In the genomic region with DNA sequence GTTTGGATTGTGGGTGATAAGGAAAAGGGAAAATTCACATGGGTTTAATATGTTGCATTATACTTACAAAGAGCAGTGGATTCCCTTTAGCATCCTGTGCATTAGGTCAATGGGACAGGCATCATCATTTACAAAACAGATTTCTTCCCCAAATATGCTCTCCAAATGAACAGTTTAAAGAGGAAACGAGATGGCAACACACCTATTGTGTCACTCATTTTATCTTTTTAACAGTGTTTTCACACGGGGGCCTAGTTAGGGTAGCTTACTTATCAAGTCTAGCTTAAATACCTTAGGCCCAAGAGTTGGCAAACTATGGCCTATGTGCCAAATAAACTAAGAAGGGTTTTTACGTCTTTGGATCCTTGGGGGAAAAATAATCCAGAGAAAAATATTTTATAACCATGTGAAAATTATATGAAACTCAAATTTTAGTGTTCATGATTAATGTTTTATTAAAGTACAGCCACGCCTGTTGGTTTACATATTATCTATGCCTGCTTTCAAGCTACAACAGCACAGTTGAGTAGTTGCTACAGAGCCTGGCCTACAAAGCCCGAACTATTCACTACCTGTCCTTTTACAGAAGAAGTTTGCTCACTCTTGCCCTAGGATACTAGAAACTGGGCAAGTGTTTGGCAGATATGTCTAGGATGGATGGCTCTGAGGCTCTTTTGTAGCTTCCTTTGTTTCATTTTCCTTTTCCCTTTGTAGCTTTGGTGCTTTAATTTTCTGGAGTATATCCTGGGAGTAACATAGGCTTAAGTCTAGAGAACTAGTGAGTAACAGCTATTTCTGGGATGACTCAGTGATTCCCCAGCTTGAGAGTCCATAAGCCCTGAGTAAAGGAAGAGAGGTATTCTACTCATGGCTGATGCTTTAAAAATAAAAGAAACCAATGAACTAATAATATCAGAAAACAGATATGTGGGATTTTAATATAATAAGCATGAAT, we compare ENCODE assay signal across 10 cellular contexts. TPM values are rescaled to one million over a fixed set of nuclear protein-coding genes. Genes with fewer than 3 reads are reported as not detected.
A peak's percentile ranks its signal among the peaks of the same experiment; 100 is the strongest.
DNase-seq lines count a peak whose midpoint lies in the region; ATAC-seq, FAIRE-seq and TF ChIP-seq lines count a peak whose summit lies in the region.
"Had no signal": no experiment of that assay in that cellular context is flagged by ENCODE, and none has a peak within 500 bp of the region (broad histone marks: within the 10 kb centered on the region; RNA-seq: fewer than 3 reads in every experiment).

No MANE protein-coding gene starts in this region.

- H3K4me1 Mint-ChIP-seq in effector memory CD8-positive, alpha-beta T cell (ENCODE audit: low read depth in 2 of 2): peaks cover 11 to 23% of the 10 kb centered on the region in 2 donors

- SMC1A ChIA-PET in GM12878 (lab: Charles Lee; ENCODE audit: uncharacterized antibody, unreplicated experiment): interaction anchor here (0.7 to 2.2 kb wide), 8 partner anchors 8 to 51 kb away, joined by 3 to 10 read pairs (median 4); no protein-coding TSS in a partner anchor

- no peak for TF ChIP-seq CTCF in HL-60 (IDR thresholded peaks at IDR 0.05; ENCODE audit: insufficient read depth, low read length)
- no peak for TF ChIP-seq CTCF in GM12878 (IDR thresholded peaks at IDR 0.05 in 2 of 3, conservative IDR thresholded peaks at IDR 0.05 in 1 of 3; ENCODE audit: control insufficient read depth in 2 of 3, extremely low read depth in 1 of 3, insufficient read depth in 1 of 3, low read depth in 3 of 3, low read length in 3 of 3)

- H3K4me3 ChIP-seq in HL-60 (replicated peaks; ENCODE audit: insufficient read depth, low read length) (no peak overlapping the region), GM12878 (no peak overlapping the region)

- no TSS peak for BruUV-seq in GM12878 (replicated peaks; lab: Mats Ljungman, UMichigan)

- H3K4me2 ChIP-seq in GM12878 (ENCODE audit: control insufficient read depth, insufficient read depth): no peak overlapping the region

- H4K20me1 ChIP-seq in GM12878 (ENCODE audit: control insufficient read depth, insufficient read depth): no peaks in the 10 kb centered on the region; the same call in 1 of the 2 replicates

- H3K27ac Mint-ChIP-seq in effector memory CD8-positive, alpha-beta T cell: peak overlapping the region in 1 of 2 donors; percentile 17

- no peak for TF ChIP-seq POLR2A in GM12878 (IDR thresholded peaks at IDR 0.05; ENCODE audit: low read depth, low read length)

- FAIRE-seq in GM12878 (lab: Jason Lieb, UNC): no peak

- H3K4me3 Mint-ChIP-seq in effector memory CD8-positive, alpha-beta T cell: no peak overlapping the region

- RAD21 ChIA-PET in GM12878 (lab: Charles Lee; ENCODE audit: unreplicated experiment): interaction anchor here (1.8 kb wide), 1 partner anchor 8 kb away, joined by 4 read pairs; no protein-coding TSS in a partner anchor

- no peak for TF ChIP-seq EP300 in GM12878 (IDR thresholded peaks at IDR 0.05; ENCODE audit: borderline replicate concordance in 1 of 2, control insufficient read depth in 1 of 2, low read depth in 2 of 2, low read length in 2 of 2)

- H3K27me3 ChIP-seq in HL-60 (ENCODE audit: insufficient read depth, poor library complexity, severe bottlenecking): no peaks in the 10 kb centered on the region
- no peaks in the 10 kb centered on the region for H3K27me3 ChIP-seq in GM12878 (replicated peaks in 1 of 2; ENCODE audit: control insufficient read depth in 2 of 2, insufficient read depth in 2 of 2, low read length in 1 of 2)

- TF ChIP-seq RAD21 in GM12878 (IDR thresholded peaks at IDR 0.05; ENCODE audit: insufficient read depth, low read depth, low read length): no peak

- H3K9me3 ChIP-seq in GM12878 (replicated peaks; ENCODE audit: control insufficient read depth, insufficient read depth, low read length): no peaks in the 10 kb centered on the region

- H2AFZ ChIP-seq in GM12878 (ENCODE audit: control insufficient read depth, low read depth, low read length): no peak overlapping the region

- in situ Hi-C loops in ACHN (cut with HindIII; ENCODE audit: low pct_ligation_motif_present, low pct_unique_long_range_greater_than_20kb, low sequenced_read_pairs): no loop called here
- in situ Hi-C loops in GM12878 (cut with MboI): no loop called here

- ATAC-seq in GM12878: peak; percentile 52
- peak; percentile 14 for ATAC-seq in left colon
- no peak for ATAC-seq in effector memory CD8-positive, alpha-beta T cell (replicated peaks)
- no peak for ATAC-seq in HG03469 (IDR thresholded peaks at IDR 0.05; ENCODE audit: unreplicated experiment)
- ATAC-seq in HG02938 (IDR thresholded peaks at IDR 0.05; ENCODE audit: unreplicated experiment): no peak

- peaks cover 17% of the 10 kb centered on the region for H3K79me2 ChIP-seq in GM12878 (ENCODE audit: control insufficient read depth, insufficient read depth, low read length)

- peak; percentile 91 for DNase-seq in ACHN
- DNase-seq in HL-60 (ENCODE audit: low read depth in 1 of 2, low spot score in 1 of 2): peak in 1 of 2 experiments; percentile 58
- no peak for DNase-seq in GM12878 (ENCODE audit: low read depth, low spot score)
- no peak for DNase-seq in left colon
- DNase-seq in effector memory CD8-positive, alpha-beta T cell: no peak
- no peak for DNase-seq in germinal center (ENCODE audit: low spot score)
- DNase-seq: activated CD4-positive, alpha-beta T cell treated with anti-CD3 and anti-CD28 coated beads for 1 hour; NCI-H524 had no signal

- peaks cover 5% of the 10 kb centered on the region for H3K36me3 Mint-ChIP-seq in effector memory CD8-positive, alpha-beta T cell (ENCODE audit: insufficient read depth)

- H3K4me1 ChIP-seq in GM12878 (ENCODE audit: control insufficient read depth, insufficient read depth, low read length): no peaks in the 10 kb centered on the region

- intact Hi-C loops in GM12878 (cut with micrococcal nuclease; ENCODE audit: unreplicated experiment): no loop called here
- intact Hi-C loops in left colon (cut with DNase I, micrococcal nuclease): no loop called here

- H3K27ac ChIP-seq in HL-60 (replicated peaks): peak overlapping the region; percentile 56
- H3K27ac ChIP-seq in GM12878 (ENCODE audit: control insufficient read depth, insufficient read depth): no peak overlapping the region

- no peaks in the 10 kb centered on the region for H3K9me3 Mint-ChIP-seq in effector memory CD8-positive, alpha-beta T cell

- H3K27me3 Mint-ChIP-seq in effector memory CD8-positive, alpha-beta T cell: no peaks in the 10 kb centered on the region

- CTCF ChIA-PET in GM12878 (lab: Yijun Ruan, JAX): interaction anchor here (0.6 to 2.4 kb wide), 2 partner anchors 8 to 195 kb away, joined by 3 to 11 read pairs; no protein-coding TSS in a partner anchor

- POLR2A ChIA-PET in GM12878 (lab: Charles Lee): interaction anchor here (0.5 to 1.0 kb wide), 2 partner anchors 9 to 80 kb away, joined by 3 to 4 read pairs; no protein-coding TSS in a partner anchor

- H3K9ac ChIP-seq in GM12878 (ENCODE audit: control insufficient read depth, insufficient read depth, low read length): no peak overlapping the region

- 59% methylated on average over 5 of the region's 5 CpGs for WGBS in GM12878 (ENCODE audit: insufficient coverage, insufficient replicate concordance, low lambda C conversion rate, missing lambda C conversion rate)

- no peaks in the 10 kb centered on the region for H3K36me3 ChIP-seq in GM12878 (ENCODE audit: control insufficient read depth in 2 of 2, insufficient read depth in 2 of 2, low read length in 1 of 2)

TF ChIP-seq in GM12878, 131 proteins besides CTCF, POLR2A, EP300 and RAD21 (continues in another document):
- TF ChIP-seq, protein P1, sequence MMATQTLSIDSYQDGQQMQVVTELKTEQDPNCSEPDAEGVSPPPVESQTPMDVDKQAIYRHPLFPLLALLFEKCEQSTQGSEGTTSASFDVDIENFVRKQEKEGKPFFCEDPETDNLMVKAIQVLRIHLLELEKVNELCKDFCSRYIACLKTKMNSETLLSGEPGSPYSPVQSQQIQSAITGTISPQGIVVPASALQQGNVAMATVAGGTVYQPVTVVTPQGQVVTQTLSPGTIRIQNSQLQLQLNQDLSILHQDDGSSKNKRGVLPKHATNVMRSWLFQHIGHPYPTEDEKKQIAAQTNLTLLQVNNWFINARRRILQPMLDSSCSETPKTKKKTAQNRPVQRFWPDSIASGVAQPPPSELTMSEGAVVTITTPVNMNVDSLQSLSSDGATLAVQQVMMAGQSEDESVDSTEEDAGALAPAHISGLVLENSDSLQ (IDR thresholded peaks at IDR 0.05): no peak
- TF ChIP-seq HDGF (IDR thresholded peaks at IDR 0.05) (no peak), RBBP5 (conservative IDR thresholded peaks at IDR 0.05) (no peak), NR2F1 (conservative IDR thresholded peaks at IDR 0.05) (no peak)

RNA-seq across cellular contexts. Expression of gene NUP93, which starts 12.4 kb away (rescaled TPM):
- total RNA-seq in GM12878 (2013; cell fraction: nucleolus; rRNA removed): 95.5 and 105 TPM in 2 replicates
- 97.0 and 102 TPM in 2 replicates for total RNA-seq in GM12878 (2014; rRNA removed)
- 97.2 and 103 TPM in 2 replicates for total RNA-seq in GM12878 (2014; rRNA removed; fragmentation: Illumina TruSeq; extraction: Trizol)
- 120 and 131 TPM in 2 replicates for total RNA-seq in GM12878 (2021)
- 42.2 TPM for polyA plus RNA-seq in GM12878 (2011; ENCODE audit: low read depth)
- polyA plus RNA-seq in GM12878 (2011; rRNA removed): 41.2 and 82.2 TPM in 2 replicates
- polyA plus RNA-seq in GM12878 (2011; cell fraction: cytosol; rRNA removed): 87.7 and 91.7 TPM in 2 replicates
- polyA plus RNA-seq in GM12878 (2011; cell fraction: nucleus; rRNA removed): 109 and 110 TPM in 2 replicates
- 38.1 and 47.2 TPM in 2 replicates for polyA plus RNA-seq in GM12878 (2012)
- polyA plus RNA-seq in GM12878 (2014; fragmentation: Illumina TruSeq; extraction: Trizol): 92.3 and 93.1 TPM in 2 replicates
- 100 to 1,000 TPM in 1 of 2 experiments, 10 to 100 TPM in 1; 87.9 to 118 TPM for polyA plus RNA-seq in GM12878 (2014; fragmentation: Nextera tagmentation; extraction: Ambion mirVana)
- polyA plus RNA-seq in GM12878 (2014; rRNA removed): 104 and 116 TPM in 2 replicates
- polyA plus RNA-seq in GM12878 (2016; fragmentation: Nextera tagmentation; extraction: Ambion mirVana): 100 to 1,000 TPM; 151 to 175 TPM
- polyA minus RNA-seq in GM12878 (2011; rRNA and poly(A)+ RNA removed): 87.6 and 109 TPM in 2 replicates
- polyA minus RNA-seq in GM12878 (2011; cell fraction: cytosol; rRNA and poly(A)+ RNA removed): 25.7 and 45.1 TPM in 2 replicates
- polyA minus RNA-seq in GM12878 (2011; cell fraction: nucleus; rRNA and poly(A)+ RNA removed): 29.1 and 56.7 TPM in 2 replicates
- total RNA-seq in left colon: 10 to 100 TPM; 34.1 to 52.7 TPM

Comparison
In these comparisons a context has a peak if more than half of its experiments do, and no peak if none do; other contexts are left out.
1. ATAC-seq: peak in GM12878 (single experiment) and left colon (single experiment); none in effector memory CD8-positive, alpha-beta T cell (single experiment), HG03469 (single experiment) and HG02938 (single experiment).